23 cellular contexts compared by ENCODE assay signal in the genomic region with DNA sequence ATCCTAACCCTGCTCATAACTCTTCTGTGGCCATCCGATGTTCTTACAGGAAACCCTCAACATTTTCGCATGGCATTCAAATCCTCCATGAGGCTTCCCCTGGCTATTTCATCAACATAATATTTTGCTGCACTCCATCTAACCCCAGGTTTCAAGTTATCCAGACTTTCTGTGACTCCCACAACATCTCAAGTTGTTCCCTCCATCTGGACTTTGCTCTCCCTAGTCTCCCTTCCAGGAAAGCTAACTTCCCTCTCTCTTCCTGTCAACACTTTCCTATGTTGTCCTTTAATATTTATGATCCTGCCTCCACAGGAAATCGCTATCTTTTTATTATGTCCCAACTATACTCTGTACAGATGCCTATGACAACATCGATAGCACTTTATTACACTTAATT.
"Had no signal": no experiment of that assay in that cellular context is flagged by ENCODE, and none has a peak within 500 bp of the region (broad histone marks: within the 10 kb centered on the region; RNA-seq: fewer than 3 reads in every experiment).

No MANE protein-coding gene starts in this region.

- ATAC-seq: esophagus mucosa; left lobe of liver; mucosa of descending colon; natural killer cell treated with Interleukin-12 subunit alpha and Interleukin-12 subunit beta and Interleukin-15 and Interleukin-18, amount 100 ng/mL, for 72 hours had no signal

- H3K9ac ChIP-seq: neural progenitor cell, parathyroid adenoma had no signal

- H3K36me3 ChIP-seq: neural progenitor cell, right atrium auricular region, sigmoid colon, spleen, thoracic aorta, tibial nerve, upper lobe of left lung had no signal

- H3K79me2 ChIP-seq: parathyroid adenoma had no signal

- H3K9me3 ChIP-seq: mucosa of descending colon, right atrium auricular region, sigmoid colon, spleen, thoracic aorta, tibial nerve, upper lobe of left lung had no signal

- FAIRE-seq: frontal cortex, keratinocyte, urothelium cell line had no signal

- H3K4me3 ChIP-seq: coronary artery, lung, mucosa of descending colon, neural progenitor cell, right atrium auricular region, sigmoid colon, skin epidermis, spleen, thoracic aorta, tibial nerve, upper lobe of left lung had no signal

- H3K27me3 ChIP-seq: neural progenitor cell, right atrium auricular region, sigmoid colon, spleen, tibial nerve, upper lobe of left lung had no signal

- DNase-seq: dermis blood vessel endothelial cell; effector memory CD4-positive, alpha-beta T cell; mucosa of descending colon; naive B cell; sigmoid colon; spleen; stimulated activated CD4-positive, alpha-beta T cell treated with anti-CD3 and anti-CD28 coated beads, Interleukin-4, amount 100 ng/mL, for 4 hours; upper lobe of left lung had no signal

- H3K4me1 ChIP-seq: neural progenitor cell, parathyroid adenoma, right atrium auricular region, sigmoid colon, spleen, tibial nerve, upper lobe of left lung had no signal

- H3K27ac ChIP-seq: coronary artery, epithelial cell of prostate, neural progenitor cell, parathyroid adenoma, right atrium auricular region, sigmoid colon, skin epidermis, spleen, thoracic aorta, tibial nerve, upper lobe of left lung had no signal

- H3K4me2 ChIP-seq: neural progenitor cell had no signal

- H2AFZ ChIP-seq: neural progenitor cell, parathyroid adenoma had no signal
